ENCODE assay signal across 1 cellular context in the genomic region with DNA sequence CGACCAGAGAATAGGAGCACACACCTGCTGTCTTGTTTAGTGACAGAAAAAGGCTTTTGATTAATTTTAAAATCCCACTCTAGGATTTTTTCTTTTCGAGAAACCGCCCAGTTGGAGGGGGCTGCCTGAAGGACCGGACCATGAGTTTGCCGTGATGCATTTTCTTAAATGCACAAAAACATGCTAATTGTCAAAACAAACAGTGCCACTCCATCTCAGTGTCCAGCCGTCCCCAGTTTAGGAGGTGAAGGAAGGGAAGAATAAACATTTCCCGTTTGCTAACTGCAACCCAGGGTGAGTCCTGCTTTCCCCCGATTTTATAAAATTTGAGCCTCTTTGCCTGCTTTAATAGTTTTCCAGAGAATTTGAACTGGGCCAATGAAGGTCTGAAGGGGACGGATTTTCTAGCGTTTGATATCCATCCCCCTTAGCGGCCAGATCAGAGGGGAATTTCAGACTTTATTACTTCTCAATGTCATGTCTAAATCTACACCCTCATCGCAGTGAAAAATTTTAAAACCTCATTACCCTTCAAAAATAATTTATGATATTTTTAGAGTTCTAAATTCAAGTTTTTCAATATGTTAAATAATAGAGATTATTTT.
A peak's percentile ranks its signal among the peaks of the same experiment; 100 is the strongest.
TF ChIP-seq lines count a peak whose summit lies in the region.

No MANE protein-coding gene starts in this region.

TF ChIP-seq in H1, 55 proteins besides CTCF, POLR2A, EP300 and RAD21:
- TF ChIP-seq RNF2 (IDR thresholded peaks at IDR 0.05; ENCODE audit: borderline replicate concordance, low read depth, low read length, missing control alignments, poor library complexity, severe bottlenecking) (peak; percentile 98), SAP30 (IDR thresholded peaks at IDR 0.05; ENCODE audit: insufficient read depth, insufficient replicate concordance, low read length) (no peak)
TF ChIP-seq in H1: peak in this region for 1.
